ENCODE assay signal across 8 cellular contexts in the genomic region with DNA sequence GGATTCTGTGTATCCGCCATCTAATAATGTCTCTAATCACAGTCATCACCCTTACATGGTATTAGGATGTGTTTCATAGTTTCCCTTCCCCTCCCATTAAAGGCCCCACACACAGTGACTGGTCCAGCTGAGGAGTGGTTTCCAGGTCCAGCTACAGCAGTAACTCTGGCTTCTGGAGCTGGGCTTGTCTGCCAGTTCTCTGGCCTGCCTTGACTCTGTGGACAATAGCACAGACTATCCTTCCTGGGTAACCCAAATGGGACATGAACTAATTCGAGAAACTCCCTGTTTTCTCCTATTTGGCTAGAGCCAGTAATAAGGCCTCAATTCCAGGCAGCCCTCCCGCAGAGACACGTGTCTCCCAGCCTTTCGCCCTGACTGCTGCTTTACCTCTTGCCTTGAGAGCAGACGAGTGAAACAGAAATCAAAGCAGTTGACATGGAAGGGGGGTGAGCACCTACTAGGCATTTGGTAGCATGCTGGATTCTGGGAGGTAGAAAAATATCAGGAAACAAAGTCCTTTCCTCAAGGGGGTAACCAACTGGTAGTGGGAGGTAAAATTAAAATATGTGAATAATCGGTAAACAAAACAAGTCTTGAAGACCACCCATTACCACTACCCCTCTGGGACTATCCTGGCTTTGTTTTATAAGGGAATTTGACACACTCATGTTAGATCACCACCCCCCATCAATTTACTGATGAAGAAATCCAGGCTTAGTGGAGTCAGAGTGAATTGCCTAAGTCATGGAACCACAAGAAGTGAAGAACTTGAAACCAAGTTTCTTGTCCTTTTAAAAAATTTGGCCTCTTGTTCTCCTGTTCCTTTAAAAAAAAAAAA. TPM values are rescaled to one million over a fixed set of nuclear protein-coding genes. Genes with fewer than 3 reads are reported as not detected.
A peak's percentile ranks its signal among the peaks of the same experiment; 100 is the strongest.
DNase-seq lines count a peak whose midpoint lies in the region; ATAC-seq and TF ChIP-seq lines count a peak whose summit lies in the region.

No MANE protein-coding gene starts in this region.

- DNase-seq in GM04504 (ENCODE audit: low read depth) (peak; percentile 72), PC-3 (peak; percentile 26), lung microvascular endothelial cell (ENCODE audit: low read depth in 2 of 2) (peak; percentile 86 to 92), testis (peak; percentile 84)

- H3K9me3 ChIP-seq in PC-3 (ENCODE audit: low read length), result no peaks in the 10 kb centered on the region
- no peaks in the 10 kb centered on the region for H3K9me3 ChIP-seq in ectodermal cell (ENCODE audit: control insufficient read depth, low read length)
- H3K9me3 ChIP-seq in testis, result no peaks in the 10 kb centered on the region

- peak overlapping the region; percentile 89 for H3K4me3 ChIP-seq in PC-3 (ENCODE audit: low read length)
- peak overlapping the region; percentile 37 for H3K4me3 ChIP-seq in ectodermal cell (ENCODE audit: insufficient read depth, low read depth, low read length)
- H3K4me3 ChIP-seq in testis, result peak overlapping the region; percentile 59 to 74

- no peaks in the 10 kb centered on the region for H3K9me2 ChIP-seq in PC-3 (replicated peaks; ENCODE audit: low read length)

- H2AFZ ChIP-seq in PC-3 (ENCODE audit: low read length), result peak overlapping the region; percentile 71

- H3K27me3 ChIP-seq in PC-3 (ENCODE audit: low read length), result no peaks in the 10 kb centered on the region
- H3K27me3 ChIP-seq in ectodermal cell (ENCODE audit: control insufficient read depth, insufficient read depth, low read length, poor library complexity, severe bottlenecking), result peaks cover 9% of the 10 kb centered on the region
- H3K27me3 ChIP-seq in testis, result no peaks in the 10 kb centered on the region

- POLR2A ChIA-PET in PC-3 (lab: Charles Lee; ENCODE audit: unreplicated experiment), result interaction anchor here (1.1 kb wide), 1 partner anchor 13 kb away, joined by 7 read pairs; no protein-coding TSS in a partner anchor

- H3K79me2 ChIP-seq in PC-3 (ENCODE audit: low read length), result peaks cover 56% of the 10 kb centered on the region

- no peak for TF ChIP-seq POLR2A in testis (IDR thresholded peaks at IDR 0.05)

- H3K36me3 ChIP-seq in PC-3 (ENCODE audit: low read depth, low read length) (no peaks in the 10 kb centered on the region), ectodermal cell (ENCODE audit: control insufficient read depth, insufficient read depth, low read length) (no peaks in the 10 kb centered on the region), testis (ENCODE audit: low read depth, missing control alignments) (no peaks in the 10 kb centered on the region)

- 29 to 33% methylated on average over 6 to 7 of the region's 7 CpGs for WGBS in ectodermal cell, 2 experiments
- WGBS in testis, 2 donors, result 9 to 12% methylated on average over 7 of the region's 7 CpGs

- peaks cover 37% of the 10 kb centered on the region for H3K4me1 ChIP-seq in PC-3 (ENCODE audit: insufficient read depth, low read length)
- peaks cover 22% of the 10 kb centered on the region for H3K4me1 ChIP-seq in ectodermal cell (ENCODE audit: control insufficient read depth, insufficient read depth, low read length)
- H3K4me1 ChIP-seq in testis, result peaks cover 27% of the 10 kb centered on the region

- TF ChIP-seq CTCF in PC-3 (conservative IDR thresholded peaks at IDR 0.05; ENCODE audit: low read depth, low read length), result no peak
- TF ChIP-seq CTCF in testis (IDR thresholded peaks at IDR 0.05), result no peak

- BruUV-seq in PC-3 (replicated peaks; lab: Mats Ljungman, UMichigan), result no TSS peak

- H4K20me1 ChIP-seq in PC-3 (ENCODE audit: low read length), result no peaks in the 10 kb centered on the region

- peak overlapping the region; percentile 93 for H3K4me2 ChIP-seq in PC-3 (ENCODE audit: low read length)

- H3F3A ChIP-seq in PC-3 (ENCODE audit: low read length, unreplicated experiment), result peaks cover 4% of the 10 kb centered on the region

- ATAC-seq in PC-3 (peak; percentile 18; the same call in 1 of the 2 replicates), GM18502 (IDR thresholded peaks at IDR 0.05; ENCODE audit: poor library complexity, unreplicated experiment) (no peak), HG03460 (IDR thresholded peaks at IDR 0.05; ENCODE audit: unreplicated experiment) (no peak), GM19324 (IDR thresholded peaks at IDR 0.05; ENCODE audit: low FRiP score, unreplicated experiment) (no peak)

- H3K9ac ChIP-seq in PC-3 (ENCODE audit: low read length), result peak overlapping the region; percentile 85

- H3K27ac ChIP-seq in PC-3 (ENCODE audit: low read length) (peak overlapping the region; percentile 91), ectodermal cell (ENCODE audit: insufficient read depth, low read depth, low read length, poor library complexity, severe bottlenecking) (no peak overlapping the region), testis (peak overlapping the region; percentile 87 to 97)

- intact Hi-C loops in PC-3 (cut with micrococcal nuclease), result loop anchor here (1.0 to 2.0 kb wide), 3 partner anchors 14 to 346 kb away; partner anchors contain the start of gene REV3L
- intact Hi-C loops in testis (cut with DNase I; ENCODE audit: low total_unique reads), result loop anchor here (5.0 to 10.0 kb wide), 2 partner anchors 50 to 122 kb away; partner anchors contain the start of gene REV3L

- CTCF ChIA-PET in PC-3 (lab: Charles Lee), result interaction anchor here (0.7 kb wide), 1 partner anchor 36 kb away, joined by 6 read pairs; no protein-coding TSS in a partner anchor

RNA-seq across cellular contexts. Expression of gene TRAF3IP2, which starts 1.2 kb away (rescaled TPM):
- total RNA-seq in PC-3 (2014; rRNA removed), result 26.1 and 37.7 TPM in 2 replicates
- polyA plus RNA-seq in ectodermal cell (2013, experiment 1 of 4), result 1.4 TPM
- polyA plus RNA-seq in ectodermal cell (2013, experiment 2 of 4), result 1.6 TPM
- polyA plus RNA-seq in ectodermal cell (2013, experiment 3 of 4), result 1.5 TPM
- 1.4 TPM for polyA plus RNA-seq in ectodermal cell (2013, experiment 4 of 4)
- 6.7 and 8.7 TPM in 2 replicates for total RNA-seq in lung microvascular endothelial cell
- 1 to 10 TPM; 8.5 to 9.4 TPM for total RNA-seq in testis
- polyA plus RNA-seq in testis (ENCODE audit: insufficient read depth, low read depth, low replicate concordance), result 9.5 TPM

Comparison
In these comparisons a context has a peak if more than half of its experiments do, and no peak if none do; other contexts are left out.
1. DNase-seq: peak in every context shown above with its lines; median percentile 89 in lung microvascular endothelial cell; 84 in testis; 72 in GM04504; 26 in PC-3.
2. H3K4me3 ChIP-seq: peak in every context shown above with its lines; median percentile 89 in PC-3; 66 in testis; 37 in ectodermal cell.